22 cellular contexts compared by ENCODE assay signal in the genomic region with DNA sequence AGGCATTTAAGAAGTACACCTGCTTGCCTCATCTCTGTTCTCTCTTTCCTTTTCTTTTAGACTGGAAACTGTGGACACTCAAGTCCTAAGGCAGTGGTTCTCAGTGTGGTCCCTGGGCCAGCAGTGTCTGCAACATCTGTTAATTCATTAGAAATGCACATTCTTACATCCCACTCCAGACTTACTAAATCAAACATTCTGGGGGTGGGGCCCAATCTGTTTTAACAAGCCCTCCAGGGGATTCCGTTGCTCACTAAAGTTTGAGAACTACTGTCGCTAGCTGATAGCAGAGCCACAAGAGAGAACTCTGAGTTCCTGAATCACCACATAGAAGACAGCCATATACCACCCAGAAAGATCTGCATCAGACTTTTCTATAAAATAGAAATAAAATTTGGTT.
"Had no signal": no experiment of that assay in that cellular context is flagged by ENCODE, and none has a peak within 500 bp of the region (broad histone marks: within the 10 kb centered on the region; RNA-seq: fewer than 3 reads in every experiment).

No MANE protein-coding gene starts in this region.

- H3K4me1 Mint-ChIP-seq: activated CD4-positive, alpha-beta T cell treated with anti-CD3 and anti-CD28 coated beads, Interleukin-2, amount 10 ng/mL, durations not matched to agents 7 days and 5 days had no signal

- H3K4me1 ChIP-seq: ascending aorta, esophagus muscularis mucosa, thyroid gland had no signal

- ATAC-seq: activated CD4-positive, CD25-positive, alpha-beta regulatory T cell treated with anti-CD3 and anti-CD28 coated beads, Interleukin-2, amount 50 U/mL, for 24 hours had no signal

- H3K27me3 Mint-ChIP-seq: activated CD4-positive, alpha-beta T cell treated with anti-CD3 and anti-CD28 coated beads, Interleukin-2, amount 10 ng/mL, durations not matched to agents 7 days and 5 days had no signal

- H3K9me3 ChIP-seq: ascending aorta, esophagus muscularis mucosa, thyroid gland had no signal

- H3K27me3 ChIP-seq: ascending aorta, esophagus muscularis mucosa, thyroid gland had no signal

- H3K27ac ChIP-seq: ascending aorta, esophagus muscularis mucosa, thyroid gland had no signal

- H3K9me3 Mint-ChIP-seq: activated CD4-positive, alpha-beta T cell treated with anti-CD3 and anti-CD28 coated beads, Interleukin-2, amount 10 ng/mL, durations not matched to agents 7 days and 5 days had no signal

- DNase-seq: activated CD4-positive, alpha-beta T cell treated with anti-CD3 and anti-CD28 coated beads, Interleukin-2, amount 10 ng/mL, durations not matched to agents 7 days and 5 days; activated CD8-positive, alpha-beta memory T cell treated with anti-CD3 and anti-CD28 coated beads for 24 hours; activated CD8-positive, alpha-beta memory T cell treated with anti-CD3 and anti-CD28 coated beads, Interleukin-2, amount 50 U/mL, for 48 hours; activated effector memory CD4-positive, alpha-beta T cell treated with anti-CD3 and anti-CD28 coated beads, Interleukin-2, amount 50 U/mL, for 16 hours; activated naive CD4-positive, alpha-beta T cell treated with anti-CD3 and anti-CD28 coated beads, Interleukin-2, amount 50 U/mL, for 16 hours; activated T-cell treated with anti-CD3 and anti-CD28 coated beads, Interleukin-2, amount 50 U/mL, for 48 hours; dermis blood vessel endothelial cell; effector memory CD4-positive, alpha-beta T cell; hippocampal formation; left cardiac atrium; midbrain; nephron progenitor cell; nucleus accumbens; stimulated activated CD4-positive, alpha-beta T cell treated with anti-CD3 and anti-CD28 coated beads, Interleukin-12 subunit alpha, Interleukin-12 subunit beta, amount 100 ng/mL, for 4 hours; stimulated activated CD4-positive, alpha-beta T cell treated with anti-CD3 and anti-CD28 coated beads, Interleukin-1b, Interleukin-23, amount 100 ng/mL, for 48 hours; stimulated activated CD8-positive, alpha-beta memory T cell treated with anti-CD3 and anti-CD28 coated beads, Interleukin-4, amount 100 ng/mL, for 48 hours; stimulated activated naive CD4-positive, alpha-beta T cell treated with Interleukin-2 at 50 U/mL for 16 hours; thyroid gland had no signal

- H3K4me3 Mint-ChIP-seq: activated CD4-positive, alpha-beta T cell treated with anti-CD3 and anti-CD28 coated beads, Interleukin-2, amount 10 ng/mL, durations not matched to agents 7 days and 5 days; nephron progenitor cell had no signal

- H3K36me3 ChIP-seq: ascending aorta, esophagus muscularis mucosa, thyroid gland had no signal

- H3K27ac Mint-ChIP-seq: activated CD4-positive, alpha-beta T cell treated with anti-CD3 and anti-CD28 coated beads, Interleukin-2, amount 10 ng/mL, durations not matched to agents 7 days and 5 days; nephron progenitor cell had no signal

- H3K4me3 ChIP-seq: ascending aorta, esophagus muscularis mucosa, lung, thyroid gland had no signal
